ENCODE assay signal across 19 cellular contexts in genomic region chr15:100353469-100353868, GRCh38.
"Had no signal": no experiment of that assay in that cellular context is flagged by ENCODE, and none has a peak within 500 bp of the region (broad histone marks: within the 10 kb centered on the region; RNA-seq: fewer than 3 reads in every experiment).

No MANE protein-coding gene starts in this region.

- H3K9ac ChIP-seq: neural progenitor cell had no signal

- H3K4me2 ChIP-seq: neural progenitor cell, smooth muscle cell had no signal

- H2AFZ ChIP-seq: neural progenitor cell had no signal

- H3K9me3 ChIP-seq: body of pancreas, colonic mucosa, right lobe of liver, suprapubic skin had no signal

- H3K27ac ChIP-seq: body of pancreas, colonic mucosa, neural progenitor cell, right lobe of liver, suprapubic skin had no signal

- H3K36me3 ChIP-seq: colonic mucosa, neural progenitor cell, right lobe of liver, suprapubic skin had no signal

- ATAC-seq: activated CD8-positive, alpha-beta T cell treated with anti-CD3 and anti-CD28 coated beads for 36 hours; body of pancreas; esophagus mucosa; left lobe of liver; right lobe of liver; stimulated activated naive CD8-positive, alpha-beta T cell treated with anti-CD3 and anti-CD28 coated beads, Interleukin-15, Interleukin-2, amounts not matched to agents 100 U/mL and 50 U/mL, for 24 hours; WTC11 had no signal

- H3K27me3 ChIP-seq: body of pancreas, colonic mucosa, right lobe of liver had no signal

- H3K4me3 ChIP-seq: body of pancreas, colonic mucosa, neural progenitor cell, right lobe of liver, smooth muscle cell, suprapubic skin had no signal

- DNase-seq: activated CD4-positive, alpha-beta T cell treated with anti-CD3 and anti-CD28 coated beads for 4 hours; activated CD8-positive, alpha-beta T cell treated with anti-CD3 and anti-CD28 coated beads for 36 hours; activated gamma-delta T cell treated with Interleukin-2 at 50 U/mL for 16 hours; amniotic stem cell; body of pancreas; central memory CD4-positive, alpha-beta T cell; colonic mucosa; islet precursor cell; naive B cell; right lobe of liver; stimulated activated CD4-positive, alpha-beta T cell treated with anti-CD3 and anti-CD28 coated beads, Interleukin-4, amount 100 ng/mL, for 4 hours; stimulated activated CD8-positive, alpha-beta memory T cell treated with anti-CD3 and anti-CD28 coated beads, Interleukin-4, amount 100 ng/mL, for 48 hours; stimulated activated naive CD8-positive, alpha-beta T cell treated with anti-CD3 and anti-CD28 coated beads, Interleukin-15, Interleukin-2, amounts not matched to agents 100 U/mL and 50 U/mL, for 24 hours had no signal

- H3K4me1 ChIP-seq: neural progenitor cell had no signal
